In genomic region chr3:38706961-38707360, GRCh38 we compare ENCODE assay signal across 33 cellular contexts. TPM values are rescaled to one million over a fixed set of nuclear protein-coding genes. Genes with fewer than 3 reads are reported as not detected.
"Had no signal": no experiment of that assay in that cellular context is flagged by ENCODE, and none has a peak within 500 bp of the region (broad histone marks: within the 10 kb centered on the region; RNA-seq: fewer than 3 reads in every experiment).

No MANE protein-coding gene starts in this region.

- H3K27ac ChIP-seq: KMS-11 had no signal

- H3K4me2 ChIP-seq: KMS-11 had no signal

- H3K4me3 ChIP-seq: MG63 had no signal

- H3K9ac ChIP-seq: KMS-11 had no signal

- H3K27me3 ChIP-seq: MG63 had no signal

- H3K9me3 ChIP-seq: MG63 had no signal

- H3K36me3 ChIP-seq: MG63 had no signal

- DNase-seq: MG63, MM.1S, MV-4-11, NCI-H1048, NCI-H1092, NCI-H1092 treated with DMSO at 0.1 percent for 48 hours, NCI-H1105 treated with DMSO at 0.1 percent for 48 hours, NCI-H1417, NCI-H1417 treated with DMSO at 0.1 percent for 48 hours, NCI-H1436, NCI-H1436 treated with DMSO at 0.1 percent for 48 hours, NCI-H146, NCI-H1694, NCI-H1694 treated with DMSO at 0.1 percent for 48 hours, NCI-H187, NCI-H187 treated with DMSO at 0.1 percent for 48 hours, NCI-H1930, NCI-H2029, NCI-H2029 treated with DMSO at 0.1 percent for 48 hours, NCI-H2081, NCI-H2081 treated with DMSO at 0.1 percent for 48 hours, NCI-H2107, NCI-H2171, NCI-H2171 treated with DMSO at 0.1 percent for 48 hours, NCI-H2227 treated with DMSO at 0.1 percent for 48 hours, NCI-H226, NCI-H345, NCI-H446, NCI-H446 treated with DMSO at 0.1 percent for 48 hours, NCI-H510A, NCI-H510A treated with DMSO at 0.1 percent for 48 hours had no signal

RNA-seq across cellular contexts. Expression of gene SCN5A, which starts 57.5 kb away (rescaled TPM):
- total RNA-seq: MCF 10A had no signal
